Comparison of ENCODE assay signal across 28 cellular contexts in genomic region chr13:97310809-97311436, GRCh38.
DNase-seq lines count a peak whose midpoint lies in the region; TF ChIP-seq lines count a peak whose summit lies in the region.
"Had no signal": no experiment of that assay in that cellular context is flagged by ENCODE, and none has a peak within 500 bp of the region (broad histone marks: within the 10 kb centered on the region; RNA-seq: fewer than 3 reads in every experiment).

No MANE protein-coding gene starts in this region.

- no peak for TF ChIP-seq CTCF in VCaP (conservative IDR thresholded peaks at IDR 0.05)

- H3K27ac ChIP-seq in VCaP, result peak overlapping the region; percentile 33
- H3K27ac ChIP-seq: adrenal gland, left lung, neural progenitor cell, PC-9, right atrium auricular region, suprapubic skin, upper lobe of right lung had no signal

- peak; percentile 17 for DNase-seq in DMS153 treated with DMSO at 0.1 percent for 48 hours (lab: John Stamatoyannopoulos, UW; ENCODE audit: unreplicated experiment)
- DNase-seq in NCI-H1092 (lab: John Stamatoyannopoulos, UW), result peak; percentile 64
- DNase-seq in NCI-H526 treated with DMSO at 0.1 percent for 48 hours (lab: John Stamatoyannopoulos, UW), result peak; percentile 61
- no peak for DNase-seq in AML-193 (lab: John Stamatoyannopoulos, UW)
- no peak for DNase-seq in activated CD4-positive, alpha-beta T cell treated with anti-CD3 and anti-CD28 coated beads for 4 hours
- no peak for DNase-seq in stimulated activated CD4-positive, alpha-beta T cell treated with anti-CD3 and anti-CD28 coated beads, Interleukin-4, amount 100 ng/mL, for 4 hours
- no peak for DNase-seq in NCI-H82 (lab: John Stamatoyannopoulos, UW)
- DNase-seq: activated CD4-positive, alpha-beta T cell treated with anti-CD3 and anti-CD28 coated beads for 36 hours; activated naive CD4-positive, alpha-beta T cell treated with anti-CD3 and anti-CD28 coated beads, Interleukin-2, amount 10 ng/mL, durations not matched to agents 7 days and 5 days; adrenal gland; C1 segment of cervical spinal cord; Caco-2; central memory CD4-positive, alpha-beta T cell; cortex of kidney; DND-41; endodermal cell; left lung; PC-9; posterior cingulate gyrus; Right ventricle myocardium superior; small intestine; stimulated activated naive CD4-positive, alpha-beta T cell treated with Interleukin-2 at 50 U/mL for 16 hours; T-helper 9 cell; upper lobe of right lung had no signal

Comparison
In these comparisons a context has a peak if more than half of its experiments do, and no peak if none do; other contexts are left out.
1. DNase-seq: peak in DMS153 treated with DMSO at 0.1 percent for 48 hours (single experiment), NCI-H1092 (single experiment) and NCI-H526 treated with DMSO at 0.1 percent for 48 hours (single experiment); none in AML-193 (0 of 2), activated CD4-positive, alpha-beta T cell treated with anti-CD3 and anti-CD28 coated beads for 4 hours (0 of 2), stimulated activated CD4-positive, alpha-beta T cell treated with anti-CD3 and anti-CD28 coated beads, Interleukin-4, amount 100 ng/mL, for 4 hours (0 of 2) and NCI-H82 (single experiment).